22 cellular contexts compared by ENCODE assay signal in the genomic region with DNA sequence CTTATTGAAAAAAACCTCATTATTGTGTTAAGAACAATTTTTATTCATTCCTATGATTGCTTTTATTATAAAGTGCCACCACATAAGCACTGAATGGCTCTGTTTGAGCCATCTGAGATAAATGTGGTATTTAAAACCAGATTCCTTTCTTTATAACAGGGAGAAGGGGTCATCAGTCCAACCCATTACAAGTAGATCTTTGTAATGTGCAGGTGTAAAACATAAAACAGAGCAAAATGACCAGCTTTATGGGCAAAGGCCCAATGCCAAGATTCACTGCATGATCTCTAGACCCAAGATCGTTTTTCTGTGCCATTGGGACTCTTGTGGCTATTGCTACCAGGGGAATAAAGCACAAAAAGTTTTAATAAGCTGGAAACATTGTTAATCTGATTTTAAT.
DNase-seq lines count a peak whose midpoint lies in the region; ATAC-seq and FAIRE-seq lines count a peak whose summit lies in the region.
"Had no signal": no experiment of that assay in that cellular context is flagged by ENCODE, and none has a peak within 500 bp of the region (broad histone marks: within the 10 kb centered on the region; RNA-seq: fewer than 3 reads in every experiment).

No MANE protein-coding gene starts in this region.

- no peak overlapping the region for H3K27ac ChIP-seq in small intestine (ENCODE audit: low read depth in 1 of 2, low read length in 1 of 2)
- H3K27ac ChIP-seq: BLaER1 had no signal

- no peaks in the 10 kb centered on the region for H3K4me1 ChIP-seq in small intestine (ENCODE audit: control insufficient read depth in 2 of 2, insufficient read depth in 1 of 2, low read depth in 1 of 2, low read length in 1 of 2)
- H3K4me1 ChIP-seq: BLaER1 had no signal

- 3 to 35% (median 13%) methylated on average over 1 of the region's 1 CpG for WGBS in small intestine, 3 donors

- intact Hi-C loops in left colon (cut with DNase I, micrococcal nuclease) = no loop called here

- no peak for FAIRE-seq in small intestine (lab: Jason Lieb, UNC)
- FAIRE-seq: A204.1, G401.6, GM12891, GM19239 had no signal

- ATAC-seq in left colon = peak; percentile 75

- H3K4me3 ChIP-seq in small intestine (ENCODE audit: low read depth in 1 of 2, low read length in 2 of 2) = no peak overlapping the region
- H3K4me3 ChIP-seq: BLaER1 had no signal

- no peaks in the 10 kb centered on the region for H3K9me3 ChIP-seq in small intestine (ENCODE audit: control insufficient read depth, low read depth)
- H3K9me3 ChIP-seq: BE2C had no signal

- DNase-seq in left colon (peak; percentile 9 to 30), small intestine (peak; percentile 9), germinal center (ENCODE audit: low spot score) (no peak), DMS153 treated with DMSO at 0.1 percent for 48 hours (lab: John Stamatoyannopoulos, UW; ENCODE audit: unreplicated experiment) (no peak), HPDE6-E6E7 (ENCODE audit: extremely low spot score) (no peak)
- DNase-seq: 8988T; ACHN; BE2C; C1 segment of cervical spinal cord; CD4-positive, alpha-beta memory T cell; CD4-positive, CD25-positive, alpha-beta regulatory T cell; CD8-positive, alpha-beta memory T cell; COR-L47; DMS 273 treated with DMSO at 0.1 percent for 48 hours; DMS153; DMS79 treated with DMSO at 0.1 percent for 48 hours; GF-D8 had no signal

- no peaks in the 10 kb centered on the region for H3K27me3 ChIP-seq in small intestine (ENCODE audit: control insufficient read depth in 2 of 2, insufficient read depth in 2 of 2, low read length in 2 of 2)
- H3K27me3 ChIP-seq: BE2C, BLaER1 had no signal

- no peaks in the 10 kb centered on the region for H3K36me3 ChIP-seq in small intestine (ENCODE audit: control insufficient read depth in 2 of 2, insufficient read depth in 2 of 2, low read length in 2 of 2)
- H3K36me3 ChIP-seq: BE2C, BLaER1 had no signal

Comparison
In these comparisons a context has a peak if more than half of its experiments do, and no peak if none do; other contexts are left out.
1. DNase-seq: peak in left colon (2 of 2) and small intestine (single experiment); none in germinal center (single experiment), DMS153 treated with DMSO at 0.1 percent for 48 hours (single experiment) and HPDE6-E6E7 (single experiment).